ENCODE assay signal across 8 cellular contexts in the genomic region with DNA sequence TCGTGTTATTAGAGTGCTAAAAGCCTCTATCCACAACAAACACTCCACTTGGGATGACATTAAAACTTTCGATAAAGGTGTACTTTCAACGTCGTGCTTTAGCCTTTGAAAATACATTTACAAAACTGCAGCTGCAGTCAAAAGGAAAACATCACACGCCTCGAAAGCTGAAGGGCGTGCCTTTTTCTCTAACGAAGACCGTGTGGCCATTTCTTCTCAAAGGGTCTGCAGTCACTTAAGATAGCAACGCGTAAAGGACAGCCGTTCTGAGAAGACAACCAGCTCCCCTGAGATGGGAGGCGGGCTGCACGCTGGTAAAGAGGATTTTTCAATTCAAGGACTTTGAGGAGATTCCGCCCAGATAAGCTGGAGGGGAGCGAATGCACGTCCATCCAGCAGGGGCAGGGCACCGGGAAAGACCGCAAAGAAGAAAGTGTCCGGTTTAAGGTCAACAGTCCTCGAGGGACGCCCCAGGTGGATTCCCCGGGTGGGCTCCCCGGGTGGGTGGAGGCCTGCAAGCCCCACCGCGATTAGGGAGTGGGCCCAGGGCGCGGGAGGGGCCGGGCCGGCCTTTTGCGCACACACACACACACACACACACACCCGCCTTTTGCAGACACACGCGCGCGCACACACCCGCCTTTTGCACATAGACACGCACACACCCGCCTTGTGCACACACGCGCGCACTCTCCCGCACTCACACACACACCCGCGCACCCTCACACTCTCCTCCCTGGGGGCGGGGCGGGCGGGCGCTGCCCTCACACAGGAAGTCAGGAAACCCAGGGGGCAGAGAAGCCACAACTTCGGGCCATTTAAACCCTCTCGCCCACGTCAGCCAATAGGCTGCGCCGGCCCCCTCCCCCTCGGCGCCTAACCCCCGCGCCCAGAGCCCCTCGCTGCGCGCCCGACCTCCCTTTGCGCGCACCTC. TPM values are rescaled to one million over a fixed set of nuclear protein-coding genes. Genes with fewer than 3 reads are reported as not detected.
DNase-seq lines count a peak whose midpoint lies in the region; ATAC-seq and TF ChIP-seq lines count a peak whose summit lies in the region.

No MANE protein-coding gene starts in this region.

- no peaks in the 10 kb centered on the region for H3K27me3 ChIP-seq in mesendoderm (ENCODE audit: insufficient read depth, low read length, poor library complexity)

- H2BK15ac ChIP-seq in mesendoderm (replicated peaks; ENCODE audit: low read depth) = no peak overlapping the region

- H2BK5ac ChIP-seq in mesendoderm (ENCODE audit: low read length) = peak overlapping the region; percentile 96

- H3K27me3 Mint-ChIP-seq in endothelial cell (ENCODE audit: unreplicated experiment) = peaks cover 10% of the 10 kb centered on the region
- no peaks in the 10 kb centered on the region for H3K27me3 Mint-ChIP-seq in stimulated activated memory B cell treated with anti-CD40 and anti-IgM and Interleukin-4, amounts not matched to agents 10 μg/mL and 1 μg/mL and 100 μg/mL, for 72 hours

- peak overlapping the region; percentile 96 for H3K4me3 Mint-ChIP-seq in endothelial cell (ENCODE audit: unreplicated experiment)
- H3K4me3 Mint-ChIP-seq in stimulated activated memory B cell treated with anti-CD40 and anti-IgM and Interleukin-4, amounts not matched to agents 10 μg/mL and 1 μg/mL and 100 μg/mL, for 72 hours = peak overlapping the region; percentile 99

- H3K4me2 ChIP-seq in mesendoderm (ENCODE audit: low read length) = peak overlapping the region; percentile 94

- peak overlapping the region; percentile 59 for H3K23ac ChIP-seq in mesendoderm (ENCODE audit: low read length)

- peaks cover 44% of the 10 kb centered on the region for H3K79me2 ChIP-seq in mesendoderm (ENCODE audit: control insufficient read depth, insufficient read depth, low read length)

- H3K4me1 ChIP-seq in mesendoderm (ENCODE audit: control insufficient read depth, low read depth, low read length) = peaks cover 6% of the 10 kb centered on the region

- H3K56ac ChIP-seq in mesendoderm (ENCODE audit: low read length) = peak overlapping the region; percentile 97

- peaks cover 22% of the 10 kb centered on the region for H3K4me1 Mint-ChIP-seq in endothelial cell (ENCODE audit: unreplicated experiment)
- H3K4me1 Mint-ChIP-seq in stimulated activated memory B cell treated with anti-CD40 and anti-IgM and Interleukin-4, amounts not matched to agents 10 μg/mL and 1 μg/mL and 100 μg/mL, for 72 hours = peaks cover 46% of the 10 kb centered on the region

- H3K9me3 Mint-ChIP-seq in endothelial cell (ENCODE audit: unreplicated experiment) = no peaks in the 10 kb centered on the region
- no peaks in the 10 kb centered on the region for H3K9me3 Mint-ChIP-seq in stimulated activated memory B cell treated with anti-CD40 and anti-IgM and Interleukin-4, amounts not matched to agents 10 μg/mL and 1 μg/mL and 100 μg/mL, for 72 hours

- no peaks in the 10 kb centered on the region for H3K36me3 Mint-ChIP-seq in endothelial cell (ENCODE audit: low read depth, unreplicated experiment)
- peaks cover 5% of the 10 kb centered on the region for H3K36me3 Mint-ChIP-seq in stimulated activated memory B cell treated with anti-CD40 and anti-IgM and Interleukin-4, amounts not matched to agents 10 μg/mL and 1 μg/mL and 100 μg/mL, for 72 hours

- peak overlapping the region; percentile 74 for H3K27ac Mint-ChIP-seq in endothelial cell (ENCODE audit: unreplicated experiment)
- H3K27ac Mint-ChIP-seq in stimulated activated memory B cell treated with anti-CD40 and anti-IgM and Interleukin-4, amounts not matched to agents 10 μg/mL and 1 μg/mL and 100 μg/mL, for 72 hours = peak overlapping the region; percentile 93

- H3K79me1 ChIP-seq in mesendoderm (ENCODE audit: low read length) = peaks cover 2% of the 10 kb centered on the region

- WGBS in mesendoderm (ENCODE audit: extremely low coverage, insufficient coverage, low lambda C conversion rate) = no CpG with 5 or more reads among the region's 64 CpGs

- DNase-seq in AG08395 (ENCODE audit: low spot score) = peak; percentile 28
- peak; percentile 87 for DNase-seq in NCI-H82 (lab: John Stamatoyannopoulos, UW)
- peak in 2 of 3 experiments; percentile 10 to 23 for DNase-seq in activated CD8-positive, alpha-beta memory T cell treated with anti-CD3 and anti-CD28 coated beads for 48 hours (ENCODE audit: low read depth in 2 of 3, low spot score in 2 of 3)
- DNase-seq in endothelial cell (ENCODE audit: low spot score) = peak; percentile 56
- peak; percentile 90 for DNase-seq in mesendoderm

- peak overlapping the region; percentile 75 for H3K18ac ChIP-seq in mesendoderm (ENCODE audit: low read length)

- H3K4me3 ChIP-seq in mesendoderm (ENCODE audit: low read length) = peak overlapping the region; percentile 84

- no peak overlapping the region for H4K8ac ChIP-seq in mesendoderm (ENCODE audit: low read depth, low read length)

- ATAC-seq in GM18868 (IDR thresholded peaks at IDR 0.05; ENCODE audit: unreplicated experiment) (peak; percentile 41), HG03103 (IDR thresholded peaks at IDR 0.05; ENCODE audit: low read depth, unreplicated experiment) (peak; percentile 13)
- ATAC-seq in stimulated activated memory B cell treated with anti-CD40 and anti-IgM and Interleukin-4, amounts not matched to agents 10 μg/mL and 1 μg/mL and 100 μg/mL, for 72 hours = peak; percentile 76

- peak overlapping the region; percentile 97 for H3K9ac ChIP-seq in mesendoderm (ENCODE audit: low read length)

- no peak overlapping the region for H4K5ac ChIP-seq in mesendoderm (ENCODE audit: low read length)

- H3K4ac ChIP-seq in mesendoderm (ENCODE audit: low read depth, low read length) = peak overlapping the region; percentile 60

- peak overlapping the region; percentile 99 for H3K27ac ChIP-seq in mesendoderm (ENCODE audit: low read depth, low read length)

- no peak overlapping the region for H2AK5ac ChIP-seq in mesendoderm (ENCODE audit: low read length)

- no peak for TF ChIP-seq CTCF in endothelial cell (IDR thresholded peaks at IDR 0.05; ENCODE audit: unreplicated experiment)

- H3K36me3 ChIP-seq in mesendoderm (ENCODE audit: control insufficient read depth, insufficient read depth, low read length) = no peaks in the 10 kb centered on the region

- H2BK120ac ChIP-seq in mesendoderm (ENCODE audit: low read depth, low read length) = no peak overlapping the region

RNA-seq across cellular contexts. Expression of gene ARHGAP12, which starts 0.8 kb away (rescaled TPM):
- 39.0 TPM for total RNA-seq in endothelial cell (ENCODE audit: unreplicated experiment)
- polyA plus RNA-seq in mesendoderm (2013, experiment 1 of 2) = 25.1 TPM
- 25.2 TPM for polyA plus RNA-seq in mesendoderm (2013, experiment 2 of 2)

Comparison
In these comparisons a context has a peak if more than half of its experiments do, and no peak if none do; other contexts are left out.
1. Peak in every context shown above with its lines: DNase-seq, ATAC-seq, H3K4me3 ChIP-seq and H3K27ac ChIP-seq.
2. DNase-seq: peak in every context shown above with its lines; median percentile 90 in mesendoderm; 87 in NCI-H82; 56 in endothelial cell; 28 in AG08395; 16 in activated CD8-positive, alpha-beta memory T cell treated with anti-CD3 and anti-CD28 coated beads for 48 hours.
3. ATAC-seq: peak in every context shown above with its lines; median percentile 76 in stimulated activated memory B cell treated with anti-CD40 and anti-IgM and Interleukin-4, amounts not matched to agents 10 μg/mL and 1 μg/mL and 100 μg/mL, for 72 hours; 41 in GM18868; 13 in HG03103.